In the genomic region with DNA sequence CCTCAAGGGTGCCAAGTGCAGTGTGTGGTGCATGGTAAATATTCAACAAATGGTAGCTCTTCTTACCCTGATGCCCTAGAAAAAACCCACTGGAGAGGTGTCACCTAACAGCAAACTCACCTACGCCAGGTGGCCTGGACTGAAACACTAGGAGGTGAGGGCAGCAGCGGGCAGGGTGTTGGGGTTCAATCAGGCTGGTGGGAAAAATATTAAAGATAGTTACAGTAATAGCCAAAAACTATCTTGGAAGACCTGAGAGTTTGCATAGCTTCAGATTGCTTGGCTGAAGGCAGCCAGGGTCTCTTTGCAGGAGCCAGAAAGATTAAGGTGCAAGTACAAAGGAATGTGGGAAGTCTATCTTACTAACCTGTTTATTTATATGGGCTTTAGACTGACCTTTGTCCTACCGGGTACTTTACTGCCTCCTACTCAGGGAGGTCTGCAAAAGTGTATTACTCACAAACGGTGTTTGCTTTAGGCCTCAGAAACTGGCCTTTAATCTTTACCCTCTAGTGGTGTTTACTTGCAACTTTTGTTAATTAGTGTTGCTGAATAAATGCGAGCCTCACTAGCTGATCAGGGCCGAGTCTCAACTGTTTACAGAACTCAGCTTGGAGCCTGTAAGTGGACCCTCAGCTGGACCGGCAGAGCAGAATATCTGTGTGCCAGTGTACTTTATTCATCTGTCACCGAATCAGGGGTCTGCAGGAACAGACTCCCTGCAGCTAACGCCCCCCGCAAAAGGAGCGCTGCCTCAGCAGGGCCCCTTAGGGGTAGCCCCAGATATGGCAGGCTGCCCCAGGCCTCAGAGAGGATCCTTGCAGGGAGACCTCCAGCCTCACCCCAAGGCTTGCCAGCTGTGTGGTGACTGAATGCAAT, we compare ENCODE assay signal across 3 cellular contexts.
TF ChIP-seq lines count a peak whose summit lies in the region.

No MANE protein-coding gene starts in this region.

TF ChIP-seq in HCT116, 20 proteins besides CTCF, POLR2A, EP300 and RAD21:
- TF ChIP-seq, protein P1, sequence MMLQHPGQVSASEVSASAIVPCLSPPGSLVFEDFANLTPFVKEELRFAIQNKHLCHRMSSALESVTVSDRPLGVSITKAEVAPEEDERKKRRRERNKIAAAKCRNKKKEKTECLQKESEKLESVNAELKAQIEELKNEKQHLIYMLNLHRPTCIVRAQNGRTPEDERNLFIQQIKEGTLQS (IDR thresholded peaks at IDR 0.05) = no peak
- TF ChIP-seq, protein P2, sequence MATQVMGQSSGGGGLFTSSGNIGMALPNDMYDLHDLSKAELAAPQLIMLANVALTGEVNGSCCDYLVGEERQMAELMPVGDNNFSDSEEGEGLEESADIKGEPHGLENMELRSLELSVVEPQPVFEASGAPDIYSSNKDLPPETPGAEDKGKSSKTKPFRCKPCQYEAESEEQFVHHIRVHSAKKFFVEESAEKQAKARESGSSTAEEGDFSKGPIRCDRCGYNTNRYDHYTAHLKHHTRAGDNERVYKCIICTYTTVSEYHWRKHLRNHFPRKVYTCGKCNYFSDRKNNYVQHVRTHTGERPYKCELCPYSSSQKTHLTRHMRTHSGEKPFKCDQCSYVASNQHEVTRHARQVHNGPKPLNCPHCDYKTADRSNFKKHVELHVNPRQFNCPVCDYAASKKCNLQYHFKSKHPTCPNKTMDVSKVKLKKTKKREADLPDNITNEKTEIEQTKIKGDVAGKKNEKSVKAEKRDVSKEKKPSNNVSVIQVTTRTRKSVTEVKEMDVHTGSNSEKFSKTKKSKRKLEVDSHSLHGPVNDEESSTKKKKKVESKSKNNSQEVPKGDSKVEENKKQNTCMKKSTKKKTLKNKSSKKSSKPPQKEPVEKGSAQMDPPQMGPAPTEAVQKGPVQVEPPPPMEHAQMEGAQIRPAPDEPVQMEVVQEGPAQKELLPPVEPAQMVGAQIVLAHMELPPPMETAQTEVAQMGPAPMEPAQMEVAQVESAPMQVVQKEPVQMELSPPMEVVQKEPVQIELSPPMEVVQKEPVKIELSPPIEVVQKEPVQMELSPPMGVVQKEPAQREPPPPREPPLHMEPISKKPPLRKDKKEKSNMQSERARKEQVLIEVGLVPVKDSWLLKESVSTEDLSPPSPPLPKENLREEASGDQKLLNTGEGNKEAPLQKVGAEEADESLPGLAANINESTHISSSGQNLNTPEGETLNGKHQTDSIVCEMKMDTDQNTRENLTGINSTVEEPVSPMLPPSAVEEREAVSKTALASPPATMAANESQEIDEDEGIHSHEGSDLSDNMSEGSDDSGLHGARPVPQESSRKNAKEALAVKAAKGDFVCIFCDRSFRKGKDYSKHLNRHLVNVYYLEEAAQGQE (IDR thresholded peaks at IDR 0.05; ENCODE audit: low read depth) = no peak
- TF ChIP-seq YY1 (IDR thresholded peaks at IDR 0.05; ENCODE audit: extremely low read depth, insufficient replicate concordance, low read depth, low read length) (no peak), FOSL1 (IDR thresholded peaks at IDR 0.05; ENCODE audit: low read depth) (no peak), EGR1 (IDR thresholded peaks at IDR 0.05; ENCODE audit: low read depth) (no peak), SRF (IDR thresholded peaks at IDR 0.05; ENCODE audit: low read depth) (no peak), SIN3A (IDR thresholded peaks at IDR 0.05; ENCODE audit: low read depth) (no peak), EZH2 (IDR thresholded peaks at IDR 0.05) (no peak), SP1 (IDR thresholded peaks at IDR 0.05; ENCODE audit: low read depth) (no peak), ELF1 (IDR thresholded peaks at IDR 0.05; ENCODE audit: borderline replicate concordance, low read depth) (no peak), CBX3 (IDR thresholded peaks at IDR 0.05; ENCODE audit: low read depth) (no peak)
- TF ChIP-seq, protein P3, sequence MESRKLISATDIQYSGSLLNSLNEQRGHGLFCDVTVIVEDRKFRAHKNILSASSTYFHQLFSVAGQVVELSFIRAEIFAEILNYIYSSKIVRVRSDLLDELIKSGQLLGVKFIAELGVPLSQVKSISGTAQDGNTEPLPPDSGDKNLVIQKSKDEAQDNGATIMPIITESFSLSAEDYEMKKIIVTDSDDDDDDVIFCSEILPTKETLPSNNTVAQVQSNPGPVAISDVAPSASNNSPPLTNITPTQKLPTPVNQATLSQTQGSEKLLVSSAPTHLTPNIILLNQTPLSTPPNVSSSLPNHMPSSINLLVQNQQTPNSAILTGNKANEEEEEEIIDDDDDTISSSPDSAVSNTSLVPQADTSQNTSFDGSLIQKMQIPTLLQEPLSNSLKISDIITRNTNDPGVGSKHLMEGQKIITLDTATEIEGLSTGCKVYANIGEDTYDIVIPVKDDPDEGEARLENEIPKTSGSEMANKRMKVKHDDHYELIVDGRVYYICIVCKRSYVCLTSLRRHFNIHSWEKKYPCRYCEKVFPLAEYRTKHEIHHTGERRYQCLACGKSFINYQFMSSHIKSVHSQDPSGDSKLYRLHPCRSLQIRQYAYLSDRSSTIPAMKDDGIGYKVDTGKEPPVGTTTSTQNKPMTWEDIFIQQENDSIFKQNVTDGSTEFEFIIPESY (IDR thresholded peaks at IDR 0.05; ENCODE audit: extremely low read depth, insufficient replicate concordance, low read length) = no peak
- TF ChIP-seq, protein P4, sequence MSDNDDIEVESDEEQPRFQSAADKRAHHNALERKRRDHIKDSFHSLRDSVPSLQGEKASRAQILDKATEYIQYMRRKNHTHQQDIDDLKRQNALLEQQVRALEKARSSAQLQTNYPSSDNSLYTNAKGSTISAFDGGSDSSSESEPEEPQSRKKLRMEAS (IDR thresholded peaks at IDR 0.05) = no peak

TF ChIP-seq in GM12878, 131 proteins besides CTCF, POLR2A, EP300 and RAD21:
- TF ChIP-seq ZNF622 (IDR thresholded peaks at IDR 0.05) (no peak), NR2F1 (conservative IDR thresholded peaks at IDR 0.05) (peak; percentile 26; the same call in 1 of the 2 replicates)

TF ChIP-seq in liver, 16 proteins besides CTCF, POLR2A, EP300 and RAD21:
- peak; percentile 92 to 98 for TF ChIP-seq HNF4A (conservative IDR thresholded peaks at IDR 0.05)
- TF ChIP-seq TAF1 (conservative IDR thresholded peaks at IDR 0.05) = no peak
- TF ChIP-seq, protein P2 (IDR thresholded peaks at IDR 0.05) = peak; percentile 73
- no peak for TF ChIP-seq GABPA (IDR thresholded peaks at IDR 0.05 in 1 of 2, conservative IDR thresholded peaks at IDR 0.05 in 1 of 2)
- peak; percentile 76 for TF ChIP-seq FOXA1 (IDR thresholded peaks at IDR 0.05)
- peak; percentile 86 for TF ChIP-seq FOXA2 (IDR thresholded peaks at IDR 0.05)
- TF ChIP-seq HNF4G (IDR thresholded peaks at IDR 0.05) = peak; percentile 63
- TF ChIP-seq YY1 (IDR thresholded peaks at IDR 0.05) = peak; percentile 40
- TF ChIP-seq, protein P4 (IDR thresholded peaks at IDR 0.05) = peak; percentile 48
- TF ChIP-seq JUND (IDR thresholded peaks at IDR 0.05) = peak; percentile 52 to 86
- peak; percentile 85 for TF ChIP-seq SP1 (IDR thresholded peaks at IDR 0.05)
- TF ChIP-seq EGR1 (IDR thresholded peaks at IDR 0.05; ENCODE audit: low read depth in 2 of 2) = no peak
- TF ChIP-seq NR2F2 (IDR thresholded peaks at IDR 0.05) = no peak
- TF ChIP-seq, protein P1 (IDR thresholded peaks at IDR 0.05) = no peak
- peak; percentile 49 to 80 for TF ChIP-seq RXRA (IDR thresholded peaks at IDR 0.05)
- TF ChIP-seq, protein P3 (IDR thresholded peaks at IDR 0.05) = peak; percentile 76
